ENCODE assay signal across 8 cellular contexts in genomic region chr15:20192982-20193507, GRCh38.
DNase-seq lines count a peak whose midpoint lies in the region; ATAC-seq, FAIRE-seq and TF ChIP-seq lines count a peak whose summit lies in the region.
"Not testable (repeated sequence)": the region's sequence is repeated elsewhere in the genome, so short reads cannot be mapped to it uniquely, and the experiment has no call there.

No MANE protein-coding gene starts in this region.

- FAIRE-seq in endometrium (lab: Jason Lieb, UNC), result peak; percentile 97

- not testable (repeated sequence) for H3K4me1 Mint-ChIP-seq in neural crest cell; stimulated activated effector memory CD8-positive, alpha-beta T cell treated with anti-CD3 and anti-CD28 coated beads, Interleukin-12 subunit alpha, Interleukin-12 subunit beta, amount 100 ng/mL, for 72 hours

- H3K4me3 ChIP-seq in DND-41 (ENCODE audit: low read depth in 1 of 2, low read length in 2 of 2), result not testable (repeated sequence)

- H2AFZ ChIP-seq in DND-41 (ENCODE audit: low read depth, low read length), result not testable (repeated sequence)

- H3K4me2 ChIP-seq in DND-41 (ENCODE audit: insufficient read depth, low read length), result peak overlapping the region; percentile 21; the same call in 1 of the 2 replicates

- H3K27ac Mint-ChIP-seq in neural crest cell (ENCODE audit: unreplicated experiment); stimulated activated effector memory CD8-positive, alpha-beta T cell treated with anti-CD3 and anti-CD28 coated beads, Interleukin-12 subunit alpha, Interleukin-12 subunit beta, amount 100 ng/mL, for 72 hours: not testable (repeated sequence)

- not testable (repeated sequence) for H3K27me3 Mint-ChIP-seq in neural crest cell (ENCODE audit: low read depth)

- not testable (repeated sequence) for H3K9me3 ChIP-seq in DND-41 (ENCODE audit: insufficient read depth, low read length, severe bottlenecking)

- ATAC-seq in DND-41 (ENCODE audit: insufficient read depth, low read depth) (peak; percentile 99), GM21576 (IDR thresholded peaks at IDR 0.05; ENCODE audit: unreplicated experiment) (peak; percentile 85), HG03342 (IDR thresholded peaks at IDR 0.05; ENCODE audit: unreplicated experiment) (peak; percentile 79)
- peak; percentile 85 for ATAC-seq in stimulated activated effector memory CD8-positive, alpha-beta T cell treated with anti-CD3 and anti-CD28 coated beads, Interleukin-12 subunit alpha, Interleukin-12 subunit beta, amount 100 ng/mL, for 72 hours

- DNase-seq in DND-41 (peak; percentile 76), RPMI8226 (peak; percentile 91)
- peak; percentile 29 for DNase-seq in activated CD8-positive, alpha-beta memory T cell treated with anti-CD3 and anti-CD28 coated beads, Interleukin-2, amount 50 U/mL, for 4 hours
- DNase-seq in neural crest cell (ENCODE audit: low read depth, low spot score), result not testable (repeated sequence)
- peak; percentile 53 to 68 for DNase-seq in stimulated activated effector memory CD8-positive, alpha-beta T cell treated with anti-CD3 and anti-CD28 coated beads, Interleukin-12 subunit alpha, Interleukin-12 subunit beta, amount 100 ng/mL, for 72 hours (ENCODE audit: low spot score in 2 of 2)

- H4K20me1 ChIP-seq in DND-41 (ENCODE audit: insufficient read depth, low read length), result not testable (repeated sequence)

- TF ChIP-seq CTCF in DND-41 (IDR thresholded peaks at IDR 0.05; ENCODE audit: borderline replicate concordance, extremely low read depth, low read length, poor library complexity, severe bottlenecking), result peak; percentile 56
- peak; percentile 23 for TF ChIP-seq CTCF in neural crest cell (conservative IDR thresholded peaks at IDR 0.05)

- not testable (repeated sequence) for H3K79me2 ChIP-seq in DND-41 (ENCODE audit: insufficient read depth, low read length)

- H3K36me3 Mint-ChIP-seq in neural crest cell (ENCODE audit: low read depth); stimulated activated effector memory CD8-positive, alpha-beta T cell treated with anti-CD3 and anti-CD28 coated beads, Interleukin-12 subunit alpha, Interleukin-12 subunit beta, amount 100 ng/mL, for 72 hours: not testable (repeated sequence)

- H3K36me3 ChIP-seq in DND-41 (ENCODE audit: insufficient read depth, low read length), result not testable (repeated sequence)

- not testable (repeated sequence) for H3K27me3 ChIP-seq in DND-41 (ENCODE audit: insufficient read depth, low read length, poor library complexity)

- not testable (repeated sequence) for H3K27ac ChIP-seq in DND-41 (ENCODE audit: low read length)

- not testable (repeated sequence) for H3K9ac ChIP-seq in DND-41 (ENCODE audit: low read depth, low read length)

- not testable (repeated sequence) for H3K4me3 Mint-ChIP-seq in neural crest cell; stimulated activated effector memory CD8-positive, alpha-beta T cell treated with anti-CD3 and anti-CD28 coated beads, Interleukin-12 subunit alpha, Interleukin-12 subunit beta, amount 100 ng/mL, for 72 hours

- peaks cover 17% of the 10 kb centered on the region for H3K9me3 Mint-ChIP-seq in neural crest cell
- H3K9me3 Mint-ChIP-seq in stimulated activated effector memory CD8-positive, alpha-beta T cell treated with anti-CD3 and anti-CD28 coated beads, Interleukin-12 subunit alpha, Interleukin-12 subunit beta, amount 100 ng/mL, for 72 hours, result not testable (repeated sequence)

- H3K4me1 ChIP-seq in DND-41 (ENCODE audit: insufficient read depth, low read length), result not testable (repeated sequence)
